26 cellular contexts compared by ENCODE assay signal in genomic region chr14:90691627-90692026, GRCh38.
"Had no signal": no experiment of that assay in that cellular context is flagged by ENCODE, and none has a peak within 500 bp of the region (broad histone marks: within the 10 kb centered on the region; RNA-seq: fewer than 3 reads in every experiment).

No MANE protein-coding gene starts in this region.

- H3K27ac ChIP-seq: ascending aorta, SJCRH30, WERI-Rb-1 had no signal

- H3K4me3 ChIP-seq: ascending aorta, SJCRH30 had no signal

- H3K27me3 ChIP-seq: ascending aorta, SJCRH30 had no signal

- DNase-seq: activated CD4-positive, alpha-beta memory T cell treated with anti-CD3 and anti-CD28 coated beads, Interleukin-2, amount 10 ng/mL, durations not matched to agents 7 days and 5 days; activated CD4-positive, alpha-beta T cell treated with anti-CD3 and anti-CD28 coated beads for 36 hours; activated CD4-positive, alpha-beta T cell treated with anti-CD3 and anti-CD28 coated beads, Interleukin-2, amount 50 U/mL, for 1 hour; activated CD8-positive, alpha-beta memory T cell treated with anti-CD3 and anti-CD28 coated beads, Interleukin-2, amount 50 U/mL, for 48 hours; activated naive CD4-positive, alpha-beta T cell treated with anti-CD3 and anti-CD28 coated beads, Interleukin-2, amount 50 U/mL, for 16 hours; activated naive CD8-positive, alpha-beta T cell treated with anti-CD3 and anti-CD28 coated beads, Interleukin-2, amount 10 ng/mL, durations not matched to agents 7 days and 5 days; activated T-cell treated with anti-CD3 and anti-CD28 coated beads, Interleukin-2, amount 50 U/mL, for 1 hour; amniotic stem cell; Kasumi-1; KBM-7; NCI-H1092; NCI-H1417; NCI-H1930; NCI-H2171; NCI-H2227 treated with DMSO at 0.1 percent for 48 hours; NCI-H446 treated with DMSO at 0.1 percent for 48 hours; NCI-H69; NK-92 treated with Interleukin-12 subunit alpha and Interleukin-12 subunit beta, amount 100 ng/mL, for 24 hours; Right ventricle myocardium superior; RPMI8226; SK-N-SH; T-helper 1 cell; WERI-Rb-1 had no signal

- H3K9me3 ChIP-seq: ascending aorta, SJCRH30, SK-N-SH had no signal

- H3K36me3 ChIP-seq: SJCRH30 had no signal

- H3K9ac ChIP-seq: SK-N-SH had no signal

- ATAC-seq: activated CD4-positive, alpha-beta T cell treated with anti-CD3 and anti-CD28 coated beads for 36 hours; Panc1 had no signal
